Comparison of ENCODE assay signal across 29 cellular contexts in the genomic region with DNA sequence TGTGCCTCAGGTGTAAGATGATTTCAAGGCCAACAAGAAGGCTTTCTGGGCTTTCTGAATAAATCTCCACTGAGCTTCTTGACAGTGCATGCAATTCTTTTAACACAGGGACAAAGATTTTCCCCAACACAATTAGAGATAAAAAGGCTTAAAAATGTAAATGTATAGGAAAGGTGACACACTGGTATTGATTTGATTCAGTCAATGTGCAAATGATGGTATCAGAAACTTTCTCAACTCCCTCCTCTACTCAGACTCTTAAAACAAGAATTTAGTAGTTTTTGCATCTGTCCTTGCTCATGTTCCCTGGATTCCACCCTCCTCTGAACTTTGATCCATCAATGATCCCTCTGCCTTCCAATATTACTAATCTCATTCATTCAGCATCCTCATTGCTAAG.
"Had no signal": no experiment of that assay in that cellular context is flagged by ENCODE, and none has a peak within 500 bp of the region (broad histone marks: within the 10 kb centered on the region; RNA-seq: fewer than 3 reads in every experiment).

No MANE protein-coding gene starts in this region.

- H3K36me3 Mint-ChIP-seq: activated CD4-positive, alpha-beta memory T cell treated with anti-CD3 and anti-CD28 coated beads for 36 hours; activated naive CD8-positive, alpha-beta T cell had no signal

- ATAC-seq: activated CD8-positive, alpha-beta memory T cell treated with anti-CD3 and anti-CD28 coated beads, Interleukin-2, amount 10 ng/mL, durations not matched to agents 7 days and 5 days; activated CD8-positive, alpha-beta T cell treated with anti-CD3 and anti-CD28 coated beads, Interleukin-2, amount 10 ng/mL, durations not matched to agents 7 days and 5 days; esophagus mucosa; T-helper 17 cell had no signal

- H3K4me1 Mint-ChIP-seq: activated CD4-positive, alpha-beta T cell treated with anti-CD3 and anti-CD28 coated beads, Interleukin-2, amount 10 ng/mL, durations not matched to agents 24 days and 14 days; central memory CD8-positive, alpha-beta T cell had no signal

- H3K4me3 ChIP-seq: coronary artery, dorsolateral prefrontal cortex had no signal

- DNase-seq: activated B cell treated with CpG ODN at 0.5 μM for 24 hours; activated CD4-positive, alpha-beta memory T cell treated with anti-CD3 and anti-CD28 coated beads for 36 hours; activated CD4-positive, alpha-beta T cell treated with anti-CD3 and anti-CD28 coated beads, Interleukin-2, amount 10 ng/mL, durations not matched to agents 24 days and 14 days; activated CD8-positive, alpha-beta memory T cell treated with anti-CD3 and anti-CD28 coated beads, Interleukin-2, amount 10 ng/mL, durations not matched to agents 7 days and 5 days; activated CD8-positive, alpha-beta memory T cell treated with anti-CD3 and anti-CD28 coated beads, Interleukin-2, amount 50 U/mL, for 4 hours; activated CD8-positive, alpha-beta T cell treated with anti-CD3 and anti-CD28 coated beads, Interleukin-2, amount 10 ng/mL, durations not matched to agents 7 days and 5 days; activated effector memory CD4-positive, alpha-beta T cell treated with Interleukin-2 at 50 U/mL for 16 hours; activated gamma-delta T cell treated with Interleukin-2 at 50 U/mL for 16 hours; activated naive CD4-positive, alpha-beta T cell treated with anti-CD3 and anti-CD28 coated beads, Interleukin-2, amount 50 U/mL, for 16 hours; activated naive CD4-positive, alpha-beta T cell treated with Interleukin-2 at 50 U/mL for 16 hours; activated T-cell treated with anti-CD3 and anti-CD28 coated beads, Interleukin-2, amount 50 U/mL, for 48 hours; amniotic stem cell; anterior cingulate cortex; brain microvascular endothelial cell; dorsolateral prefrontal cortex; effector memory CD4-positive, alpha-beta T cell; endodermal cell; foreskin fibroblast; head of caudate nucleus; T-helper 1 cell; T-helper 17 cell; T1000; WERI-Rb-1 had no signal

- H3K4me3 Mint-ChIP-seq: activated B cell treated with CpG ODN at 0.5 μM for 24 hours; activated CD4-positive, alpha-beta memory T cell treated with anti-CD3 and anti-CD28 coated beads for 36 hours; activated CD4-positive, alpha-beta T cell treated with anti-CD3 and anti-CD28 coated beads, Interleukin-2, amount 10 ng/mL, durations not matched to agents 24 days and 14 days; activated CD8-positive, alpha-beta memory T cell treated with anti-CD3 and anti-CD28 coated beads, Interleukin-2, amount 10 ng/mL, durations not matched to agents 7 days and 5 days; activated CD8-positive, alpha-beta T cell treated with anti-CD3 and anti-CD28 coated beads, Interleukin-2, amount 10 ng/mL, durations not matched to agents 7 days and 5 days; activated naive CD8-positive, alpha-beta T cell; central memory CD8-positive, alpha-beta T cell; dendritic cell treated with granulocyte-macrophage colony-stimulating factor and Interleukin-4, amounts not matched to agents 40 ng/mL and 50 ng/mL, for 4 days; endodermal cell; T-helper 17 cell; T-helper 2 cell treated with Interferon-gamma antibody and Interleukin-4, amounts not matched to agents 5 μg/mL and 100 μg/mL, for 36 hours had no signal

- H3K27me3 Mint-ChIP-seq: activated CD4-positive, alpha-beta memory T cell treated with anti-CD3 and anti-CD28 coated beads for 36 hours; activated CD4-positive, alpha-beta T cell treated with anti-CD3 and anti-CD28 coated beads, Interleukin-2, amount 10 ng/mL, durations not matched to agents 24 days and 14 days; activated CD8-positive, alpha-beta memory T cell treated with anti-CD3 and anti-CD28 coated beads, Interleukin-2, amount 10 ng/mL, durations not matched to agents 7 days and 5 days; activated naive CD8-positive, alpha-beta T cell; central memory CD8-positive, alpha-beta T cell; dendritic cell treated with granulocyte-macrophage colony-stimulating factor and Interleukin-4, amounts not matched to agents 40 ng/mL and 50 ng/mL, for 4 days; T-helper 17 cell had no signal

- H3K9me3 Mint-ChIP-seq: activated B cell treated with CpG ODN at 0.5 μM for 24 hours; central memory CD8-positive, alpha-beta T cell; dendritic cell treated with granulocyte-macrophage colony-stimulating factor and Interleukin-4, amounts not matched to agents 40 ng/mL and 50 ng/mL, for 4 days; T-helper 2 cell treated with Interferon-gamma antibody and Interleukin-4, amounts not matched to agents 5 μg/mL and 100 μg/mL, for 36 hours had no signal

- H3K27ac Mint-ChIP-seq: activated B cell treated with CpG ODN at 0.5 μM for 24 hours; activated CD4-positive, alpha-beta memory T cell treated with anti-CD3 and anti-CD28 coated beads for 36 hours; activated CD4-positive, alpha-beta T cell treated with anti-CD3 and anti-CD28 coated beads, Interleukin-2, amount 10 ng/mL, durations not matched to agents 24 days and 14 days; activated CD8-positive, alpha-beta memory T cell treated with anti-CD3 and anti-CD28 coated beads, Interleukin-2, amount 10 ng/mL, durations not matched to agents 7 days and 5 days; activated CD8-positive, alpha-beta T cell treated with anti-CD3 and anti-CD28 coated beads, Interleukin-2, amount 10 ng/mL, durations not matched to agents 7 days and 5 days; activated naive CD8-positive, alpha-beta T cell; dendritic cell treated with granulocyte-macrophage colony-stimulating factor and Interleukin-4, amounts not matched to agents 40 ng/mL and 50 ng/mL, for 4 days; endodermal cell; T-helper 17 cell; T-helper 2 cell treated with Interferon-gamma antibody and Interleukin-4, amounts not matched to agents 5 μg/mL and 100 μg/mL, for 36 hours had no signal

- H3K27me3 ChIP-seq: brain microvascular endothelial cell, dorsolateral prefrontal cortex had no signal

- H3K36me3 ChIP-seq: brain microvascular endothelial cell, WERI-Rb-1 had no signal

- H3K27ac ChIP-seq: brain microvascular endothelial cell, coronary artery, dorsolateral prefrontal cortex, WERI-Rb-1 had no signal
